ENCODE assay signal across 10 cellular contexts in the genomic region with DNA sequence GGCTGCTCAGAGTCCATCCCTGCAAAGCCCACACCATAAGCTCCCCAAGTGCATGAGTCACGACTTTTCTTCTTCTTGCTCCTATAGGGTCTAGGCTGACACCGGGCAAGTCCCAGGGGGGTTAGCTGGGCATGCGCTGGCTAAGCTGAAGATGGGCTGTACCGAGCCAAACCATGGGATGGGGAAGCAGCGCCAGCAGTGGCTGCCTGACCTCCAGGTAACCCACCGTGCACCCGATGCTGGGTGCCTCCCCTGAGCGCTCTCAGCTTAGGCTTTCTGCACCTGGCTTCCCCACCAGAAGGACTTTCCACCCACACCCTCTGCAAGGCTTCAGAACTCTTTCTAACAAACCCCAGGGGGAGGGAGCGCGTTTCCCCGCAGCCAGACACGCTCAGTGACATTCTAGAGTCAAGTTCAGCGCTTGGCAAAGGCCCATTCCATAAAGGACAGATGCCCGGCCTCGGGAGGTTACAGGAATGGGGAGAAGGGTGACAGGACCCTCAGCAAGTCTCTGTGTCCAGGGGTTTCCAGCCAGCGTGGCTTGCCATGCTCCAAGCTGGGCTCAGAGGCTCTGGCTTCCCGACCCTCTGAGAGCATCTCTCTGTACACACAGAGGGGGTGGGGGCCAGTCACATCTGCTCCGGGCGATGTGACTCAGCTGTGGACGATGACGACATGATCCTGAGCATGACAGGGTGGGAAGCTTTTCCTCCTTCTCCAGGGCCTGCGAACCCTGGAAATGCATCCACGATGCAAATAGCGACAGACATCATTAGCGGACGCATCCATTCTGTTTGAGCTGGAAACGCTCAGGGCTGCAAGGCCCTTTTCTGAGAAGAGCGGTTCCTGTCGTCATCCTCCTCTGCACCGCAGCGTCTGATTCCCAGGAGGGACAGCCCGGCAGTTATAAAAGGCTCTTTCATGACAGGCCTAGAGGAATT.
DNase-seq lines count a peak whose midpoint lies in the region; ATAC-seq and TF ChIP-seq lines count a peak whose summit lies in the region.
"Had no signal": no experiment of that assay in that cellular context is flagged by ENCODE, and none has a peak within 500 bp of the region (broad histone marks: within the 10 kb centered on the region; RNA-seq: fewer than 3 reads in every experiment).

No MANE protein-coding gene starts in this region.

- H2BK15ac ChIP-seq in neuronal stem cell (ENCODE audit: low read length): peak overlapping the region; percentile 34

- H3K14ac ChIP-seq in neuronal stem cell (ENCODE audit: low read length): peak overlapping the region; percentile 84

- H3K9ac ChIP-seq in neuronal stem cell (ENCODE audit: low read depth, low read length, poor library complexity): peak overlapping the region; percentile 35
- H3K9ac ChIP-seq: parathyroid adenoma had no signal

- H3K36me3 ChIP-seq in neuronal stem cell (replicated peaks in 1 of 2; ENCODE audit: control insufficient read depth in 2 of 2, insufficient read depth in 2 of 2, low read length in 2 of 2): no peaks in the 10 kb centered on the region

- H3K23ac ChIP-seq in neuronal stem cell (ENCODE audit: low read depth, low read length, poor library complexity): peak overlapping the region; percentile 62

- no peak overlapping the region for H4K91ac ChIP-seq in neuronal stem cell (ENCODE audit: low read depth, low read length, poor library complexity)

- no peak for ATAC-seq in HG02884 (IDR thresholded peaks at IDR 0.05; ENCODE audit: unreplicated experiment)
- no peak for ATAC-seq in HG02763 (IDR thresholded peaks at IDR 0.05; ENCODE audit: unreplicated experiment)

- peak overlapping the region; percentile 91 for H2AK5ac ChIP-seq in neuronal stem cell (ENCODE audit: low read depth, low read length)

- H3K4me3 Mint-ChIP-seq in chondrocyte (ENCODE audit: unreplicated experiment) (no peak overlapping the region), CD14-positive monocyte (no peak overlapping the region)
- no peak overlapping the region for H3K4me3 Mint-ChIP-seq in activated T-helper 1 cell treated with anti-CD3 and anti-CD28 coated beads, Interleukin-12 subunit alpha, Interleukin-12 subunit beta, Interleukin-2, Interleukin-4 antibody, amounts not matched to agents 30 ng/mL and 10 ng/mL and 1 ng/mL, durations not matched to agents 14 hours and 24 hours and 36 hours

- H3K4me1 Mint-ChIP-seq in chondrocyte (ENCODE audit: low read depth): peaks cover 36% of the 10 kb centered on the region
- H3K4me1 Mint-ChIP-seq in CD14-positive monocyte: no peaks in the 10 kb centered on the region
- H3K4me1 Mint-ChIP-seq in activated T-helper 1 cell treated with anti-CD3 and anti-CD28 coated beads, Interleukin-12 subunit alpha, Interleukin-12 subunit beta, Interleukin-2, Interleukin-4 antibody, amounts not matched to agents 30 ng/mL and 10 ng/mL and 1 ng/mL, durations not matched to agents 14 hours and 24 hours and 36 hours (ENCODE audit: low read depth): no peaks in the 10 kb centered on the region

- H3K36me3 Mint-ChIP-seq in chondrocyte (ENCODE audit: low read depth): peaks cover 2% of the 10 kb centered on the region
- no peaks in the 10 kb centered on the region for H3K36me3 Mint-ChIP-seq in CD14-positive monocyte
- H3K36me3 Mint-ChIP-seq in activated T-helper 1 cell treated with anti-CD3 and anti-CD28 coated beads, Interleukin-12 subunit alpha, Interleukin-12 subunit beta, Interleukin-2, Interleukin-4 antibody, amounts not matched to agents 30 ng/mL and 10 ng/mL and 1 ng/mL, durations not matched to agents 14 hours and 24 hours and 36 hours (ENCODE audit: low read depth): no peaks in the 10 kb centered on the region

- peaks cover 7 to 13% of the 10 kb centered on the region in 2 donors for H3K9me3 ChIP-seq in neuronal stem cell (replicated peaks in 1 of 2; ENCODE audit: control insufficient read depth in 2 of 2, insufficient read depth in 1 of 2, low read depth in 1 of 2, low read length in 2 of 2)

- peaks cover 1% of the 10 kb centered on the region for H3K79me1 ChIP-seq in neuronal stem cell (ENCODE audit: low read depth, low read length)

- H2AFZ ChIP-seq in neuronal stem cell (ENCODE audit: low read length): peak overlapping the region; percentile 71
- H2AFZ ChIP-seq: parathyroid adenoma had no signal

- WGBS in neuronal stem cell (ENCODE audit: extremely low coverage in 2 of 2, insufficient read length in 2 of 2, insufficient replicate concordance in 1 of 2), 2 donors: no CpG with 5 or more reads among the region's 32 CpGs

- H3K27me3 Mint-ChIP-seq in chondrocyte (ENCODE audit: low read depth) (no peaks in the 10 kb centered on the region), CD14-positive monocyte (ENCODE audit: low read depth in 3 of 3) (peaks cover 6 to 16% (median 6%) of the 10 kb centered on the region in 3 donors)
- peaks cover 10% of the 10 kb centered on the region for H3K27me3 Mint-ChIP-seq in activated T-helper 1 cell treated with anti-CD3 and anti-CD28 coated beads, Interleukin-12 subunit alpha, Interleukin-12 subunit beta, Interleukin-2, Interleukin-4 antibody, amounts not matched to agents 30 ng/mL and 10 ng/mL and 1 ng/mL, durations not matched to agents 14 hours and 24 hours and 36 hours (ENCODE audit: insufficient read depth)

- peaks cover 0 to 3% (median 0%) of the 10 kb centered on the region in 3 experiments for H3K27me3 ChIP-seq in neuronal stem cell (ENCODE audit: control insufficient read depth in 3 of 3, insufficient read depth in 3 of 3, low read depth in 1 of 3, low read length in 3 of 3)

- H3K27ac ChIP-seq in neuronal stem cell (replicated peaks; ENCODE audit: low read length): no peak overlapping the region
- H3K27ac ChIP-seq: parathyroid adenoma had no signal

- H3K4me2 ChIP-seq in neuronal stem cell (ENCODE audit: insufficient read depth, low read length, poor library complexity, severe bottlenecking): no peak overlapping the region

- H2BK12ac ChIP-seq in neuronal stem cell (ENCODE audit: low read length): peak overlapping the region; percentile 63

- H3K27ac Mint-ChIP-seq in chondrocyte (ENCODE audit: unreplicated experiment) (peak overlapping the region; percentile 81), CD14-positive monocyte (peak overlapping the region in 1 of 7 donors; percentile 43)
- H3K27ac Mint-ChIP-seq in activated T-helper 1 cell treated with anti-CD3 and anti-CD28 coated beads, Interleukin-12 subunit alpha, Interleukin-12 subunit beta, Interleukin-2, Interleukin-4 antibody, amounts not matched to agents 30 ng/mL and 10 ng/mL and 1 ng/mL, durations not matched to agents 14 hours and 24 hours and 36 hours: no peak overlapping the region

- H4K8ac ChIP-seq in neuronal stem cell (ENCODE audit: low read depth, low read length): no peak overlapping the region

- intact Hi-C loops in CD14-positive monocyte (cut with micrococcal nuclease): loop anchor here (2.0 to 5.0 kb wide), 2 partner anchors 14 to 33 kb away; no protein-coding TSS in a partner anchor
- intact Hi-C loops in activated T-helper 1 cell treated with anti-CD3 and anti-CD28 coated beads, Interleukin-12 subunit alpha, Interleukin-12 subunit beta, Interleukin-2, Interleukin-4 antibody, amounts not matched to agents 30 ng/mL and 10 ng/mL and 1 ng/mL, durations not matched to agents 14 hours and 24 hours and 36 hours (cut with micrococcal nuclease): no loop called here

- H2BK120ac ChIP-seq in neuronal stem cell (ENCODE audit: low read depth, low read length): no peak overlapping the region

- peak overlapping the region; percentile 81 for H3K18ac ChIP-seq in neuronal stem cell (ENCODE audit: low read length)

- peak overlapping the region; percentile 72 for H2BK5ac ChIP-seq in neuronal stem cell (ENCODE audit: low read length)

- H3K4ac ChIP-seq in neuronal stem cell (ENCODE audit: low read length): no peak overlapping the region

- DNase-seq in EH (ENCODE audit: low read depth) (peak; percentile 86), NCI-H1436 treated with DMSO at 0.1 percent for 48 hours (lab: John Stamatoyannopoulos, UW) (peak; percentile 31), chondrocyte (ENCODE audit: low spot score) (no peak), neuronal stem cell (ENCODE audit: low spot score) (no peak), CD14-positive monocyte (ENCODE audit: low spot score) (no peak)
- DNase-seq in activated T-helper 1 cell treated with anti-CD3 and anti-CD28 coated beads, Interleukin-12 subunit alpha, Interleukin-12 subunit beta, Interleukin-2, Interleukin-4 antibody, amounts not matched to agents 30 ng/mL and 10 ng/mL and 1 ng/mL, durations not matched to agents 14 hours and 24 hours and 36 hours (ENCODE audit: low spot score): no peak
- DNase-seq: activated effector memory CD4-positive, alpha-beta T cell treated with anti-CD3 and anti-CD28 coated beads, Interleukin-2, amount 50 U/mL, for 16 hours had no signal

- H3K4me3 ChIP-seq in neuronal stem cell (ENCODE audit: low read length in 2 of 2): no peak overlapping the region

- peaks cover 6 to 12% of the 10 kb centered on the region in 2 donors for H3K4me1 ChIP-seq in neuronal stem cell (ENCODE audit: control insufficient read depth in 2 of 2, insufficient read depth in 1 of 2, low read depth in 1 of 2, low read length in 2 of 2)
- H3K4me1 ChIP-seq: parathyroid adenoma had no signal

- TF ChIP-seq CTCF in chondrocyte (IDR thresholded peaks at IDR 0.05): no peak
- no peak for TF ChIP-seq CTCF in CD14-positive monocyte (IDR thresholded peaks at IDR 0.05)

- H3K9me3 Mint-ChIP-seq in chondrocyte (ENCODE audit: low read depth) (peaks cover 4% of the 10 kb centered on the region), CD14-positive monocyte (peaks cover 2 to 17% (median 7%) of the 10 kb centered on the region in 7 donors)
- no peaks in the 10 kb centered on the region for H3K9me3 Mint-ChIP-seq in activated T-helper 1 cell treated with anti-CD3 and anti-CD28 coated beads, Interleukin-12 subunit alpha, Interleukin-12 subunit beta, Interleukin-2, Interleukin-4 antibody, amounts not matched to agents 30 ng/mL and 10 ng/mL and 1 ng/mL, durations not matched to agents 14 hours and 24 hours and 36 hours

Comparison
In these comparisons a context has a peak if more than half of its experiments do, and no peak if none do; other contexts are left out.
1. DNase-seq: peak in EH (single experiment) and NCI-H1436 treated with DMSO at 0.1 percent for 48 hours (single experiment); none in chondrocyte (single experiment), neuronal stem cell (single experiment), CD14-positive monocyte (single experiment) and activated T-helper 1 cell treated with anti-CD3 and anti-CD28 coated beads, Interleukin-12 subunit alpha, Interleukin-12 subunit beta, Interleukin-2, Interleukin-4 antibody, amounts not matched to agents 30 ng/mL and 10 ng/mL and 1 ng/mL, durations not matched to agents 14 hours and 24 hours and 36 hours (single experiment).